Comparison of ENCODE assay signal across 10 cellular contexts in the genomic region with DNA sequence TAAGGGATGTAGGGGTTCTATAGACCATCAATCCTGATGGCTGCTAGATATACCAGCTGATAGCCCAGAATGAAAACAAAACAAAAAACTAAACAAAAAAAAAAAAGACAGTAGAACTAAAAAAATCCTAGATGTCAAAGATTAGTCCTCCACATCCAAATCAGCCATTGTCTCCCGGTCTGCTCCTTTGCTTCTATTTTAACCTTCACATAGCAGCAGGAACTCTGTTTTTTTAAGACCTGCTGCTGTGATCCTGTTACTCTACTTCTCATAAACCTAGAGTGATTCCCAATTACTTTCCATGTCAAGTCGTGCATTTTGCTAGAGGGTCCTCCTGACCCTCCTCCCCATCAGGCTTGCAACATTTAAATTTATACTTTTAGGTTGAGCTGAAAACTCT. TPM values are rescaled to one million over a fixed set of nuclear protein-coding genes. Genes with fewer than 3 reads are reported as not detected.
DNase-seq lines count a peak whose midpoint lies in the region; ATAC-seq and TF ChIP-seq lines count a peak whose summit lies in the region.
"Had no signal": no experiment of that assay in that cellular context is flagged by ENCODE, and none has a peak within 500 bp of the region (broad histone marks: within the 10 kb centered on the region; RNA-seq: fewer than 3 reads in every experiment).

No MANE protein-coding gene starts in this region.

- H3K9me3 Mint-ChIP-seq in chondrocyte (ENCODE audit: low read depth) (no peaks in the 10 kb centered on the region), neural progenitor cell (no peaks in the 10 kb centered on the region)
- H3K9me3 Mint-ChIP-seq: naive B cell had no signal

- H3K4me2 ChIP-seq in neural progenitor cell: peak overlapping the region; percentile 84

- intact Hi-C loops in left ventricle myocardium inferior (cut with micrococcal nuclease) (no loop called here), left ventricle myocardium superior (cut with micrococcal nuclease) (no loop called here)

- H3K36me3 ChIP-seq in left ventricle myocardium inferior: peaks cover 6% of the 10 kb centered on the region
- peaks cover under 1% of the 10 kb centered on the region for H3K36me3 ChIP-seq in neural progenitor cell

- peaks cover 19% of the 10 kb centered on the region for H3F3A ChIP-seq in neural progenitor cell (ENCODE audit: low read depth)

- no peaks in the 10 kb centered on the region for H3K27me3 Mint-ChIP-seq in chondrocyte (ENCODE audit: low read depth)
- peaks cover 7% of the 10 kb centered on the region for H3K27me3 Mint-ChIP-seq in neural progenitor cell (ENCODE audit: insufficient read depth, low read depth)
- H3K27me3 Mint-ChIP-seq: naive B cell had no signal

- no peak overlapping the region for H3K9ac ChIP-seq in neural progenitor cell

- TF ChIP-seq CTCF in left ventricle myocardium inferior (IDR thresholded peaks at IDR 0.05; ENCODE audit: borderline replicate concordance) (no peak), chondrocyte (IDR thresholded peaks at IDR 0.05) (no peak), neural progenitor cell (IDR thresholded peaks at IDR 0.05) (no peak)

- H3K4me3 Mint-ChIP-seq in chondrocyte (ENCODE audit: unreplicated experiment): no peak overlapping the region
- H3K4me3 Mint-ChIP-seq in neural progenitor cell: no peak overlapping the region

- H4K20me1 ChIP-seq in neural progenitor cell (ENCODE audit: low read depth): no peaks in the 10 kb centered on the region

- H3K27ac ChIP-seq in left ventricle myocardium inferior (replicated peaks) (peak overlapping the region; percentile 94), neural progenitor cell (no peak overlapping the region)

- H3K27ac Mint-ChIP-seq in chondrocyte (ENCODE audit: unreplicated experiment) (peak overlapping the region; percentile 99), neural progenitor cell (no peak overlapping the region)

- peaks cover 4% of the 10 kb centered on the region for H3K36me3 Mint-ChIP-seq in chondrocyte (ENCODE audit: low read depth)
- H3K36me3 Mint-ChIP-seq in neural progenitor cell: peaks cover 9% of the 10 kb centered on the region

- no peak overlapping the region for H2AFZ ChIP-seq in neural progenitor cell (replicated peaks)

- H3K27me3 ChIP-seq in left ventricle myocardium inferior (ENCODE audit: low read depth): no peaks in the 10 kb centered on the region
- H3K27me3 ChIP-seq in neural progenitor cell: no peaks in the 10 kb centered on the region
- H3K27me3 ChIP-seq: SJCRH30 had no signal

- DNase-seq in left ventricle myocardium inferior (no peak), left ventricle myocardium superior (no peak), chondrocyte (ENCODE audit: low spot score) (no peak), neural progenitor cell (ENCODE audit: low spot score) (no peak), SIG-M5 treated with dmso at 0.1 percent for 504 hours (lab: John Stamatoyannopoulos, UW; ENCODE audit: unreplicated experiment) (no peak), NCI-H187 (lab: John Stamatoyannopoulos, UW) (no peak)
- DNase-seq: naive B cell had no signal

- H3K4me1 Mint-ChIP-seq in chondrocyte (ENCODE audit: low read depth) (peaks cover 52% of the 10 kb centered on the region), neural progenitor cell (peaks cover 37% of the 10 kb centered on the region)

- peak overlapping the region; percentile 88 for H3K4me3 ChIP-seq in left ventricle myocardium inferior
- no peak overlapping the region for H3K4me3 ChIP-seq in neural progenitor cell
- H3K4me3 ChIP-seq: SJCRH30 had no signal

- H3K9me3 ChIP-seq in left ventricle myocardium inferior (replicated peaks) (no peaks in the 10 kb centered on the region), neural progenitor cell (ENCODE audit: low read depth) (no peaks in the 10 kb centered on the region)
- H3K9me3 ChIP-seq: SJCRH30 had no signal

- peaks cover 38% of the 10 kb centered on the region for H3K79me2 ChIP-seq in neural progenitor cell (ENCODE audit: low read depth)

- ATAC-seq in left ventricle myocardium superior: no peak
- no peak for ATAC-seq in GM21737 (IDR thresholded peaks at IDR 0.05; ENCODE audit: unreplicated experiment)
- no peak for ATAC-seq in HG02642 (IDR thresholded peaks at IDR 0.05; ENCODE audit: poor library complexity, unreplicated experiment)

- H3K4me1 ChIP-seq in left ventricle myocardium inferior: peaks cover 82% of the 10 kb centered on the region
- H3K4me1 ChIP-seq in neural progenitor cell: peaks cover 34% of the 10 kb centered on the region

RNA-seq across cellular contexts. Expression of a gene that starts 2.5 kb away (rescaled TPM):
- total RNA-seq in left ventricle myocardium inferior: 16.5 TPM
- total RNA-seq in left ventricle myocardium superior: 16.8 TPM
- 16.2 to 29.1 TPM (median 17.5 TPM) in 3 replicates for total RNA-seq in chondrocyte
- total RNA-seq in neural progenitor cell (ENCODE audit: low replicate concordance): 31.8 and 48.0 TPM in 2 replicates

RNA-seq across cellular contexts. Expression of a gene that starts 2.7 kb away (rescaled TPM):
- total RNA-seq in left ventricle myocardium inferior: 18.8 TPM
- 19.8 TPM for total RNA-seq in left ventricle myocardium superior
- 20.0 to 29.5 TPM (median 20.6 TPM) in 3 replicates for total RNA-seq in chondrocyte
- total RNA-seq in neural progenitor cell (ENCODE audit: low replicate concordance): 35.0 and 46.3 TPM in 2 replicates

RNA-seq across cellular contexts. Expression of a gene that starts 14.1 kb away (rescaled TPM):
- total RNA-seq in left ventricle myocardium inferior: not detected
- not detected for total RNA-seq in left ventricle myocardium superior
- 0.10 TPM in 1 of 3 replicates, not detected in the others for total RNA-seq in chondrocyte
- 0.13 and 0.22 TPM in 2 replicates for total RNA-seq in neural progenitor cell (ENCODE audit: low replicate concordance)
- total RNA-seq: SJCRH30 had no signal
